In genomic region chr13:106568225-106569003, GRCh38 we compare ENCODE assay signal across 8 cellular contexts. TPM values are rescaled to one million over a fixed set of nuclear protein-coding genes. Genes with fewer than 3 reads are reported as not detected.
DNase-seq lines count a peak whose midpoint lies in the region; ATAC-seq and TF ChIP-seq lines count a peak whose summit lies in the region.

No MANE protein-coding gene starts in this region.

- intact Hi-C loops in gastrocnemius medialis (cut with DNase I; ENCODE audit: low total_unique reads) = loop anchor here (10.0 kb wide), 1 partner anchor 346 kb away; no protein-coding TSS in a partner anchor

- in situ Hi-C loops in gastrocnemius medialis (cut with MboI; ENCODE audit: low sequenced_read_pairs in 4 of 4) = loop anchor here in 1 of 4 donors (25.0 kb wide), 1 partner anchor 1644 kb away; the partner anchor contains the start of genes ABHD13 and LIG4

- H3K4me2 ChIP-seq in SU-DHL-6 (ENCODE audit: low read depth, low read length, poor library complexity, severe bottlenecking) = peak overlapping the region; percentile 95

- CTCF ChIA-PET in AG04450 (lab: Charles Lee) = interaction anchor here (0.6 to 1.6 kb wide), 4 partner anchors 52 to 1790 kb away, joined by 3 to 9 read pairs (median 4); no protein-coding TSS in a partner anchor

- no peaks in the 10 kb centered on the region for H3K9me2 ChIP-seq in SU-DHL-6 (replicated peaks; ENCODE audit: insufficient read depth, low read length)

- H3K9me3 ChIP-seq in AG04450 (ENCODE audit: control insufficient read depth, insufficient read depth, low read length) (peaks cover 2% of the 10 kb centered on the region; the same call in 1 of the 2 replicates), SU-DHL-6 (ENCODE audit: insufficient read depth, low read length) (no peaks in the 10 kb centered on the region), gastrocnemius medialis (no peaks in the 10 kb centered on the region)

- peak overlapping the region; percentile 87 for H2AFZ ChIP-seq in SU-DHL-6 (ENCODE audit: low read depth, low read length, severe bottlenecking)

- TF ChIP-seq CTCF in AG04450 (IDR thresholded peaks at IDR 0.05; ENCODE audit: low read depth, low read length) (no peak), SU-DHL-6 (IDR thresholded peaks at IDR 0.05; ENCODE audit: insufficient read depth, low read length, poor library complexity, severe bottlenecking) (no peak), fibroblast of the aortic adventitia (IDR thresholded peaks at IDR 0.05; ENCODE audit: insufficient read depth, low read length) (no peak), gastrocnemius medialis (IDR thresholded peaks at IDR 0.05 in 4 of 5, conservative IDR thresholded peaks at IDR 0.05 in 1 of 5) (no peak)

- H3K9ac ChIP-seq in SU-DHL-6 (ENCODE audit: low read length) = peak overlapping the region; percentile 99

- H3F3A ChIP-seq in SU-DHL-6 (ENCODE audit: insufficient read depth) = no peaks in the 10 kb centered on the region

- H3K27ac ChIP-seq in AG04450 (ENCODE audit: low read depth, low read length) (no peak overlapping the region), SU-DHL-6 (ENCODE audit: low read depth, low read length) (peak overlapping the region; percentile 86), gastrocnemius medialis (peak overlapping the region; percentile 92 to 98 (median 94))

- H3K27me3 ChIP-seq in AG04450 (ENCODE audit: control insufficient read depth, insufficient read depth, low read length) (no peaks in the 10 kb centered on the region), SU-DHL-6 (ENCODE audit: low read length) (no peaks in the 10 kb centered on the region), gastrocnemius medialis (no peaks in the 10 kb centered on the region)

- H3K79me2 ChIP-seq in SU-DHL-6 (ENCODE audit: insufficient read depth, low read length) = peaks cover 49% of the 10 kb centered on the region

- H3K4me3 ChIP-seq in AG04450 (ENCODE audit: low read depth, low read length) = peak overlapping the region; percentile 57
- peak overlapping the region; percentile 98 for H3K4me3 ChIP-seq in SU-DHL-6 (ENCODE audit: insufficient read depth, low read length, poor library complexity, severe bottlenecking)
- H3K4me3 ChIP-seq in fibroblast of the aortic adventitia (ENCODE audit: low read depth, low read length) = peak overlapping the region; percentile 62
- peak overlapping the region; percentile 92 to 98 (median 97) for H3K4me3 ChIP-seq in gastrocnemius medialis

- H3K4me1 ChIP-seq in gastrocnemius medialis = peaks cover 39 to 43% of the 10 kb centered on the region in 2 donors

- POLR2A ChIA-PET in AG04450 (lab: Yijun Ruan, JAX) = interaction anchor here (0.7 to 1.4 kb wide), 6 partner anchors 11 to 126 kb away, joined by 3 to 4 read pairs (median 3); partner anchors contain the start of gene EFNB2

- DNase-seq in AG04450 (ENCODE audit: low read depth, low spot score) = no peak
- peak; percentile 88 for DNase-seq in fibroblast of the aortic adventitia (ENCODE audit: low read depth)
- DNase-seq in gastrocnemius medialis = no peak
- DNase-seq in NCI-H187 treated with DMSO at 0.1 percent for 48 hours (lab: John Stamatoyannopoulos, UW) = no peak
- no peak for DNase-seq in activated CD8-positive, alpha-beta memory T cell treated with anti-CD3 and anti-CD28 coated beads for 24 hours

- ATAC-seq in GM18870 (IDR thresholded peaks at IDR 0.05; ENCODE audit: unreplicated experiment) (peak; percentile 62), HG03097 (IDR thresholded peaks at IDR 0.05; ENCODE audit: low FRiP score, unreplicated experiment) (peak; percentile 21), gastrocnemius medialis (peak in 1 of 2 donors; percentile 0)

- peaks cover 34% of the 10 kb centered on the region for H4K20me1 ChIP-seq in SU-DHL-6 (ENCODE audit: low read depth, low read length)

- no peak for TF ChIP-seq POLR2A in gastrocnemius medialis (IDR thresholded peaks at IDR 0.05)

- H3K36me3 ChIP-seq in SU-DHL-6 (ENCODE audit: low read length) = no peaks in the 10 kb centered on the region
- H3K36me3 ChIP-seq in gastrocnemius medialis = no peaks in the 10 kb centered on the region

RNA-seq across cellular contexts. Expression of gene ARGLU1, which starts 0.5 kb away (rescaled TPM):
- polyA plus RNA-seq in AG04450 (2011; rRNA removed) = 53.3 and 80.3 TPM in 2 replicates
- 7.6 and 11.6 TPM in 2 replicates for polyA minus RNA-seq in AG04450 (2011; rRNA and poly(A)+ RNA removed)
- total RNA-seq in fibroblast of the aortic adventitia (ENCODE audit: low replicate concordance) = 41.8 and 64.1 TPM in 2 replicates
- total RNA-seq in gastrocnemius medialis = 10 to 100 TPM; 10.0 to 41.1 (median 12.9) TPM

RNA-seq across cellular contexts. Expression of gene EFNB2, which starts 33.0 kb away (rescaled TPM):
- polyA plus RNA-seq in AG04450 (2011; rRNA removed) = 2.6 and 3.0 TPM in 2 replicates
- polyA minus RNA-seq in AG04450 (2011; rRNA and poly(A)+ RNA removed) = 4.0 and 4.6 TPM in 2 replicates
- total RNA-seq in fibroblast of the aortic adventitia (ENCODE audit: low replicate concordance) (3.4 and 5.5 TPM in 2 replicates), gastrocnemius medialis (1 to 10 TPM; 5.7 to 9.3 (median 6.1) TPM)
